ENCODE assay signal across 8 cellular contexts in the genomic region with DNA sequence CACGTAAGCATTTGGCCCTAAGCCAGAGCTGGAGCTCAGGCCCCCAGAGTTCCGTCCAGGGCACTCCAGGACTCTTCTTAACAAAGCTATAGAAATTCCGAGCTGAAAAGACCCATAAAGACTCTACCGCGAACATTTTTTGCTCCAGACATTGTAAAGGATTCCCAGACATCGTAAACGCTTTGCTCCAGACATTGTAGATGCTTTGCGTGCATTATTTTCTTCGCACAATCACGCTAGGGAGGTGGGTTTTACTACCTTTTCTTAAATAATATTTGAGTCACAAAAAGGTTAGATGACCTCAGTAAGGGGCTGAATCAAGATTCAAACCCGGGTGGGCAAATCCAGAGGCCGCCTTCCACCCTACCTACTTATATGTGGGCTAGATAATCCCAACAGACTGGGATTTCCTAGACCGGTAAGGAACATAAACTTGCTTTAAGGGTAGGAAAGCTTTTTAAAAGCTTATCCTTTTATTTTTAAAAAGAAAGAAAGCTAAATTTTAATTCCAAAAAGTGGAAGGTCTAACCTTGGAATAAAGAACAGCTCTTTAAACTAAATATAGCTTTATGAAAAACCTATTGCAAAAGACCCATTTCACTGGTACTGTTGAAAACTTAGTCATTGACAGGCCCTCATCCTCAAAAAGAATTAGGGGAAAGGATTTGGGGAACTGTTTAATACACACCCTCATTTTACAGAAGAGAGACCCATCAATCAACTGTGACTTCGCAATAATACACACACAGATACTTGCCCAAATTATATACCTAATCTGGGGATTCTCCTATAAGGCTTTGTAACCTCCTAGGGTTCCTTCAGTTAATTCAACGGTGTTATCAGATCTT. TPM values are rescaled to one million over a fixed set of nuclear protein-coding genes. Genes with fewer than 3 reads are reported as not detected.
DNase-seq lines count a peak whose midpoint lies in the region; ATAC-seq and TF ChIP-seq lines count a peak whose summit lies in the region.

No MANE protein-coding gene starts in this region.

- DNase-seq in kidney epithelial cell (ENCODE audit: low read depth) (no peak), COLO829 (ENCODE audit: low spot score) (no peak), KG1 (lab: John Stamatoyannopoulos, UW) (no peak)

- ATAC-seq in GM21381 (IDR thresholded peaks at IDR 0.05; ENCODE audit: unreplicated experiment): no peak

- H3K4me3 ChIP-seq in kidney epithelial cell (ENCODE audit: low read depth, low read length) (peak overlapping the region; percentile 89), thymus (ENCODE audit: low read length) (peak overlapping the region; percentile 99)

- WGBS in thymus: 18% methylated on average over 15 of the region's 15 CpGs

- H3K4me1 ChIP-seq in thymus (ENCODE audit: control insufficient read depth, insufficient read depth, low read length): peaks cover 22% of the 10 kb centered on the region

- TF ChIP-seq CTCF in C4-2B (conservative IDR thresholded peaks at IDR 0.05): no peak
- no peak for TF ChIP-seq CTCF in kidney epithelial cell (IDR thresholded peaks at IDR 0.05; ENCODE audit: insufficient read depth, low read length, poor library complexity, severe bottlenecking)

- H3K9me3 ChIP-seq in KOPT-K1 (ENCODE audit: insufficient read depth, low read length, poor library complexity, severe bottlenecking) (no peaks in the 10 kb centered on the region), thymus (ENCODE audit: control insufficient read depth) (peaks cover 2% of the 10 kb centered on the region)

- H3K27me3 ChIP-seq in kidney epithelial cell (ENCODE audit: control insufficient read depth, insufficient read depth, low read length) (no peaks in the 10 kb centered on the region), thymus (ENCODE audit: control insufficient read depth, insufficient read depth) (no peaks in the 10 kb centered on the region)

- H3K36me3 ChIP-seq in KOPT-K1 (ENCODE audit: insufficient read depth, low read length) (peaks cover 13% of the 10 kb centered on the region), kidney epithelial cell (ENCODE audit: control insufficient read depth, insufficient read depth, low read length) (no peaks in the 10 kb centered on the region), thymus (ENCODE audit: control insufficient read depth, insufficient read depth) (peaks cover 9% of the 10 kb centered on the region)

- H3K27ac ChIP-seq in C4-2B (peak overlapping the region; percentile 92), KOPT-K1 (ENCODE audit: low read depth, low read length, poor library complexity, severe bottlenecking) (peak overlapping the region; percentile 92), angular gyrus (ENCODE audit: low read depth, low read length) (peak overlapping the region; percentile 97), thymus (ENCODE audit: low read depth) (peak overlapping the region; percentile 99)

RNA-seq across cellular contexts. Expression of gene TNIP1, which starts 0.8 kb away (rescaled TPM):
- total RNA-seq in kidney epithelial cell: 454 and 530 TPM in 2 replicates
- polyA plus RNA-seq in thymus: 49.9 TPM
